ENCODE assay signal across 26 cellular contexts in the genomic region with DNA sequence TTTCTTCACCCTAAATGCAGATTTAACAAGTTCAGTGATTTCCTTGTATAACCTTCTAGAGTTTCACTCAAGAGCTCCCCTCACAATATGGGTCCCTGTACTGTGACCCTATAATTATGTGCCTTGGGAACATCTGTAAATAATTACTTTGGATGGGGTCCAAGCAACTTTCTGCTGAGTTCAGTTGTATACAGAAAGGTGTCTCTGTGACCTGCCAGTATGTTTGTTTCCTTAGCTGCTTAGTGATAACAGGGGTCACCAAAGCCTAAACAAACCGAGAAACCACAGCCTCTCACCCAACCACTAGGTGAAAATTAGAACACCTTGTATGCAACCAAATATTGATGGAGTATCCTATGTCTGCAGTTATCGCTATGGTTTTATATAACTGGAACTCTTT. TPM values are rescaled to one million over a fixed set of nuclear protein-coding genes. Genes with fewer than 3 reads are reported as not detected.
DNase-seq lines count a peak whose midpoint lies in the region; ATAC-seq and TF ChIP-seq lines count a peak whose summit lies in the region.
"Had no signal": no experiment of that assay in that cellular context is flagged by ENCODE, and none has a peak within 500 bp of the region (broad histone marks: within the 10 kb centered on the region; RNA-seq: fewer than 3 reads in every experiment).

No MANE protein-coding gene starts in this region.

- peak; percentile 14 for DNase-seq in COLO668 (lab: John Stamatoyannopoulos, UW; ENCODE audit: unreplicated experiment)
- DNase-seq in HuH-7 (ENCODE audit: low spot score) = peak; percentile 17
- DNase-seq in NCI-H2171 (lab: John Stamatoyannopoulos, UW) = peak; percentile 62
- DNase-seq in CD8-positive, alpha-beta T cell = no peak
- no peak for DNase-seq in left ventricle myocardium superior
- DNase-seq in RWPE1 (ENCODE audit: low spot score) = no peak
- no peak for DNase-seq in stimulated activated CD4-positive, alpha-beta T cell treated with anti-CD3 and anti-CD28 coated beads, Interleukin-2, amount 100 ng/mL, for 24 hours
- DNase-seq: ACHN; activated CD4-positive, alpha-beta memory T cell treated with anti-CD3 and anti-CD28 coated beads for 36 hours; activated naive CD4-positive, alpha-beta T cell treated with anti-CD3 and anti-CD28 coated beads, Interleukin-2, amount 10 ng/mL, durations not matched to agents 7 days and 5 days; activated T-cell treated with anti-CD3 and anti-CD28 coated beads, Interleukin-2, amount 50 U/mL, for 1 hour; aorta; C1 segment of cervical spinal cord; central memory CD4-positive, alpha-beta T cell; DND-41; erythroblast; gastrocnemius medialis; kidney glomerular epithelial cell; NCI-H526 had no signal

- H3K27ac Mint-ChIP-seq in CD8-positive, alpha-beta T cell = no peak overlapping the region
- H3K27ac Mint-ChIP-seq: activated CD4-positive, alpha-beta memory T cell treated with anti-CD3 and anti-CD28 coated beads for 36 hours; activated naive CD4-positive, alpha-beta T cell treated with anti-CD3 and anti-CD28 coated beads, Interleukin-2, amount 10 ng/mL, durations not matched to agents 7 days and 5 days; neural progenitor cell; T-helper 2 cell treated with Interferon-gamma antibody and Interleukin-4, amounts not matched to agents 5 μg/mL and 100 μg/mL, for 36 hours; WTC11 had no signal

- CTCF ChIA-PET in CD8-positive, alpha-beta T cell (lab: Charles Lee) = interaction anchor here (1.0 kb wide), 1 partner anchor 10 kb away, joined by 3 read pairs; no protein-coding TSS in a partner anchor
- CTCF ChIA-PET in RWPE1 (lab: Yijun Ruan, JAX) = interaction anchor here (1.6 kb wide), 1 partner anchor 10 kb away, joined by 8 read pairs; no protein-coding TSS in a partner anchor

- H3K9me3 Mint-ChIP-seq in CD8-positive, alpha-beta T cell = no peaks in the 10 kb centered on the region
- H3K9me3 Mint-ChIP-seq: activated CD4-positive, alpha-beta memory T cell treated with anti-CD3 and anti-CD28 coated beads for 36 hours; activated naive CD4-positive, alpha-beta T cell treated with anti-CD3 and anti-CD28 coated beads, Interleukin-2, amount 10 ng/mL, durations not matched to agents 7 days and 5 days; neural progenitor cell; T-helper 2 cell treated with Interferon-gamma antibody and Interleukin-4, amounts not matched to agents 5 μg/mL and 100 μg/mL, for 36 hours; WTC11 had no signal

- H3K27me3 ChIP-seq in CD8-positive, alpha-beta T cell (ENCODE audit: insufficient read depth, low read length) = peaks cover 4% of the 10 kb centered on the region
- H3K27me3 ChIP-seq: gastrocnemius medialis had no signal

- H3K4me3 ChIP-seq in CD8-positive, alpha-beta T cell (ENCODE audit: low read depth, low read length) = no peak overlapping the region
- H3K4me3 ChIP-seq: gastrocnemius medialis, neural progenitor cell, SK-N-MC, suprapubic skin had no signal

- peak overlapping the region; percentile 17; the same call in 1 of the 2 replicates for H3K27ac ChIP-seq in VCaP
- no peak overlapping the region for H3K27ac ChIP-seq in CD8-positive, alpha-beta T cell (ENCODE audit: low read depth, low read length)
- H3K27ac ChIP-seq in RWPE1 = no peak overlapping the region
- H3K27ac ChIP-seq: gastrocnemius medialis, neural progenitor cell, SK-N-MC, suprapubic skin had no signal

- ATAC-seq in CD8-positive, alpha-beta T cell = no peak
- ATAC-seq in left ventricle myocardium superior = no peak
- ATAC-seq: gastrocnemius medialis, Panc1 had no signal

- H3K36me3 Mint-ChIP-seq in CD8-positive, alpha-beta T cell = no peaks in the 10 kb centered on the region
- H3K36me3 Mint-ChIP-seq: activated CD4-positive, alpha-beta memory T cell treated with anti-CD3 and anti-CD28 coated beads for 36 hours; activated naive CD4-positive, alpha-beta T cell treated with anti-CD3 and anti-CD28 coated beads, Interleukin-2, amount 10 ng/mL, durations not matched to agents 7 days and 5 days; neural progenitor cell; WTC11 had no signal

- no peak overlapping the region for H3K4me3 Mint-ChIP-seq in CD8-positive, alpha-beta T cell
- H3K4me3 Mint-ChIP-seq: activated CD4-positive, alpha-beta memory T cell treated with anti-CD3 and anti-CD28 coated beads for 36 hours; activated naive CD4-positive, alpha-beta T cell treated with anti-CD3 and anti-CD28 coated beads, Interleukin-2, amount 10 ng/mL, durations not matched to agents 7 days and 5 days; neural progenitor cell; T-helper 2 cell treated with Interferon-gamma antibody and Interleukin-4, amounts not matched to agents 5 μg/mL and 100 μg/mL, for 36 hours; WTC11 had no signal

- H3K9me3 ChIP-seq in CD8-positive, alpha-beta T cell (ENCODE audit: low read length) = no peaks in the 10 kb centered on the region
- H3K9me3 ChIP-seq: gastrocnemius medialis, suprapubic skin had no signal

- TF ChIP-seq CTCF in VCaP (conservative IDR thresholded peaks at IDR 0.05) = no peak
- no peak for TF ChIP-seq CTCF in CD8-positive, alpha-beta T cell (IDR thresholded peaks at IDR 0.05)
- no peak for TF ChIP-seq CTCF in RWPE1 (conservative IDR thresholded peaks at IDR 0.05; ENCODE audit: low read depth)

- intact Hi-C loops in CD8-positive, alpha-beta T cell (cut with DNase I, micrococcal nuclease) = no loop called here
- intact Hi-C loops in left ventricle myocardium superior (cut with micrococcal nuclease) = no loop called here

- POLR2A ChIA-PET in CD8-positive, alpha-beta T cell (lab: Charles Lee) = no interaction called here
- POLR2A ChIA-PET in RWPE1 (lab: Yijun Ruan, JAX; ENCODE audit: low non-redundant PET) = no interaction called here

- H3K4me1 Mint-ChIP-seq in CD8-positive, alpha-beta T cell (ENCODE audit: low read depth) = no peaks in the 10 kb centered on the region
- H3K4me1 Mint-ChIP-seq: activated naive CD4-positive, alpha-beta T cell treated with anti-CD3 and anti-CD28 coated beads, Interleukin-2, amount 10 ng/mL, durations not matched to agents 7 days and 5 days had no signal

- no peaks in the 10 kb centered on the region for H3K4me1 ChIP-seq in CD8-positive, alpha-beta T cell (ENCODE audit: insufficient read depth, low read length)
- H3K4me1 ChIP-seq: neural progenitor cell, suprapubic skin had no signal

- H3K36me3 ChIP-seq in CD8-positive, alpha-beta T cell (ENCODE audit: insufficient read depth, low read length) = no peaks in the 10 kb centered on the region
- H3K36me3 ChIP-seq: gastrocnemius medialis, neural progenitor cell, suprapubic skin had no signal

- peaks cover 6% of the 10 kb centered on the region for H3K27me3 Mint-ChIP-seq in CD8-positive, alpha-beta T cell (ENCODE audit: low read depth)

RNA-seq across cellular contexts. Expression of gene SLC25A36, which starts 29.8 kb away (rescaled TPM):
- 100 to 1,000 TPM; 156 to 165 TPM for total RNA-seq in CD8-positive, alpha-beta T cell
- total RNA-seq in left ventricle myocardium superior = 86.2 TPM

Comparison
In these comparisons a context has a peak if more than half of its experiments do, and no peak if none do; other contexts are left out.
1. DNase-seq: peak in COLO668 (single experiment), HuH-7 (single experiment) and NCI-H2171 (single experiment); none in CD8-positive, alpha-beta T cell (0 of 7), left ventricle myocardium superior (single experiment), RWPE1 (single experiment) and stimulated activated CD4-positive, alpha-beta T cell treated with anti-CD3 and anti-CD28 coated beads, Interleukin-2, amount 100 ng/mL, for 24 hours (0 of 2).